In genomic region chr17:17029938-17030337, GRCh38 we compare ENCODE assay signal across 29 cellular contexts. TPM values are rescaled to one million over a fixed set of nuclear protein-coding genes. Genes with fewer than 3 reads are reported as not detected.
DNase-seq lines count a peak whose midpoint lies in the region; FAIRE-seq and TF ChIP-seq lines count a peak whose summit lies in the region.
"Had no signal": no experiment of that assay in that cellular context is flagged by ENCODE, and none has a peak within 500 bp of the region (broad histone marks: within the 10 kb centered on the region; RNA-seq: fewer than 3 reads in every experiment).

No MANE protein-coding gene starts in this region.

- H3K4me3 ChIP-seq in BLaER1 (no peak overlapping the region), small intestine (ENCODE audit: low read depth in 1 of 2, low read length in 2 of 2) (no peak overlapping the region)
- H3K4me3 ChIP-seq: adrenal gland, coronary artery had no signal

- TF ChIP-seq CTCF in HFFc6 (IDR thresholded peaks at IDR 0.05) (no peak), nephron (IDR thresholded peaks at IDR 0.05; ENCODE audit: unreplicated experiment in 3 of 3) (no peak)

- WGBS in small intestine, 3 donors, result 83 to 93% (median 92%) methylated on average over 9 of the region's 9 CpGs

- H3K9me3 ChIP-seq in BLaER1 (no peaks in the 10 kb centered on the region), small intestine (ENCODE audit: control insufficient read depth, low read depth) (no peaks in the 10 kb centered on the region)
- H3K9me3 ChIP-seq: adrenal gland had no signal

- H3K9me3 Mint-ChIP-seq in HFFc6 (no peaks in the 10 kb centered on the region), nephron (no peaks in the 10 kb centered on the region)
- H3K9me3 Mint-ChIP-seq: CD4-positive, alpha-beta T cell; stimulated activated effector memory CD8-positive, alpha-beta T cell treated with anti-CD3 and anti-CD28 coated beads, Interleukin-12 subunit alpha, Interleukin-12 subunit beta, amount 100 ng/mL, for 72 hours had no signal

- H3K36me3 Mint-ChIP-seq in HFFc6 (ENCODE audit: low read depth), result no peaks in the 10 kb centered on the region
- H3K36me3 Mint-ChIP-seq in nephron (ENCODE audit: low read depth), result no peaks in the 10 kb centered on the region
- H3K36me3 Mint-ChIP-seq: stimulated activated effector memory CD8-positive, alpha-beta T cell treated with anti-CD3 and anti-CD28 coated beads, Interleukin-12 subunit alpha, Interleukin-12 subunit beta, amount 100 ng/mL, for 72 hours had no signal

- H3K9ac ChIP-seq in BLaER1, result 0 out of 2 replicates have a peak overlapping the region, but pooled peaks have one; percentile 70

- peak overlapping the region; percentile 83 for H3K27ac ChIP-seq in BLaER1
- H3K27ac ChIP-seq in small intestine (ENCODE audit: low read depth in 1 of 2, low read length in 1 of 2), result no peak overlapping the region
- H3K27ac ChIP-seq: adrenal gland, brain microvascular endothelial cell, coronary artery had no signal

- no peak overlapping the region for H3K4me3 Mint-ChIP-seq in HFFc6
- H3K4me3 Mint-ChIP-seq in nephron, result no peak overlapping the region
- H3K4me3 Mint-ChIP-seq: activated CD8-positive, alpha-beta T cell treated with anti-CD3 and anti-CD28 coated beads, Interleukin-2, amount 10 ng/mL, durations not matched to agents 7 days and 5 days; CD4-positive, alpha-beta T cell; stimulated activated effector memory CD8-positive, alpha-beta T cell treated with anti-CD3 and anti-CD28 coated beads, Interleukin-12 subunit alpha, Interleukin-12 subunit beta, amount 100 ng/mL, for 72 hours had no signal

- H3K36me3 ChIP-seq in BLaER1 (no peaks in the 10 kb centered on the region), small intestine (ENCODE audit: control insufficient read depth in 2 of 2, insufficient read depth in 2 of 2, low read length in 2 of 2) (no peaks in the 10 kb centered on the region)
- H3K36me3 ChIP-seq: adrenal gland, brain microvascular endothelial cell had no signal

- no peak for FAIRE-seq in small intestine (lab: Jason Lieb, UNC)

- peak overlapping the region; percentile 36; the same call in 1 of the 2 replicates for H3K27ac Mint-ChIP-seq in HFFc6
- H3K27ac Mint-ChIP-seq in nephron, result peak overlapping the region in 2 of 3 experiments; percentile 48 to 70
- H3K27ac Mint-ChIP-seq: activated CD8-positive, alpha-beta T cell treated with anti-CD3 and anti-CD28 coated beads, Interleukin-2, amount 10 ng/mL, durations not matched to agents 7 days and 5 days; CD4-positive, alpha-beta T cell; stimulated activated effector memory CD8-positive, alpha-beta T cell treated with anti-CD3 and anti-CD28 coated beads, Interleukin-12 subunit alpha, Interleukin-12 subunit beta, amount 100 ng/mL, for 72 hours had no signal

- DNase-seq in HFFc6 (no peak), globus pallidus (ENCODE audit: low spot score) (peak; percentile 20), small intestine (no peak), RKO (ENCODE audit: low spot score) (no peak), epidermal melanocyte (ENCODE audit: insufficient read length, low spot score) (no peak)
- DNase-seq in activated CD4-positive, CD25-positive, alpha-beta regulatory T cell (lab: John Stamatoyannopoulos, UW), result no peak
- DNase-seq: activated CD8-positive, alpha-beta T cell treated with anti-CD3 and anti-CD28 coated beads, Interleukin-2, amount 10 ng/mL, durations not matched to agents 7 days and 5 days; adrenal gland; brain microvascular endothelial cell; CD4-positive, alpha-beta T cell; DMS53; GF-D8; Karpas-422; NCI-H1048; NCI-H1930; NCI-H446 treated with DMSO at 0.1 percent for 48 hours; stimulated activated CD4-positive, alpha-beta T cell treated with anti-CD3 and anti-CD28 coated beads, Interleukin-1b, Interleukin-23, amount 100 ng/mL, for 48 hours had no signal

- peak overlapping the region; percentile 95 for H3K4me2 ChIP-seq in BLaER1

- H3K4me1 Mint-ChIP-seq in HFFc6 (ENCODE audit: low read depth), result peaks cover 63% of the 10 kb centered on the region
- H3K4me1 Mint-ChIP-seq in nephron, result peaks cover 59% of the 10 kb centered on the region
- H3K4me1 Mint-ChIP-seq: stimulated activated effector memory CD8-positive, alpha-beta T cell treated with anti-CD3 and anti-CD28 coated beads, Interleukin-12 subunit alpha, Interleukin-12 subunit beta, amount 100 ng/mL, for 72 hours had no signal

- H3K27me3 Mint-ChIP-seq in HFFc6 (ENCODE audit: insufficient read depth) (peaks cover 5% of the 10 kb centered on the region), nephron (ENCODE audit: low read depth) (no peaks in the 10 kb centered on the region)
- H3K27me3 Mint-ChIP-seq: CD4-positive, alpha-beta T cell had no signal

- H3K4me1 ChIP-seq in BLaER1 (peaks cover 93% of the 10 kb centered on the region), small intestine (ENCODE audit: control insufficient read depth in 2 of 2, insufficient read depth in 1 of 2, low read depth in 1 of 2, low read length in 1 of 2) (peaks cover 2 to 3% of the 10 kb centered on the region in 2 donors)

- H3K27me3 ChIP-seq in BLaER1, result no peaks in the 10 kb centered on the region
- no peaks in the 10 kb centered on the region for H3K27me3 ChIP-seq in small intestine (ENCODE audit: control insufficient read depth in 2 of 2, insufficient read depth in 2 of 2, low read length in 2 of 2)
- H3K27me3 ChIP-seq: adrenal gland, brain microvascular endothelial cell had no signal

- peaks cover 13% of the 10 kb centered on the region for H4K20me1 ChIP-seq in BLaER1

RNA-seq across cellular contexts. Expression of gene MPRIP, which starts 12.3 kb away (rescaled TPM):
- total RNA-seq in HFFc6 (2021; fragmentation: NEBNext Ultra II Directional; extraction: Animal tissue kit (Norgen Biotek cat#: 25700)), result 100 to 1,000 TPM; 350 to 409 (median 372) TPM
- polyA plus RNA-seq in small intestine, result 100 to 1,000 TPM in 2 of 3 donors, 10 to 100 TPM in 1; 98.9 to 233 (median 219) TPM

RNA-seq across cellular contexts. Expression of gene TNFRSF13B, which starts 58.0 kb away (rescaled TPM):
- not detected for total RNA-seq in HFFc6 (2021; fragmentation: NEBNext Ultra II Directional; extraction: Animal tissue kit (Norgen Biotek cat#: 25700))
- polyA plus RNA-seq in small intestine, result 1 to 10 TPM in 2 of 3 donors, not detected in 1; 2.0 to 3.0 TPM
- total RNA-seq: activated CD8-positive, alpha-beta T cell treated with anti-CD3 and anti-CD28 coated beads, Interleukin-2, amount 10 ng/mL, durations not matched to agents 7 days and 5 days; adrenal gland; CD4-positive, alpha-beta T cell; HT1080; kidney epithelial cell; lung microvascular endothelial cell; pulmonary artery endothelial cell; skeletal muscle tissue; temporal lobe had no signal
- polyA plus RNA-seq: AG04450, neural cell had no signal
